8 cellular contexts compared by ENCODE assay signal in the genomic region with DNA sequence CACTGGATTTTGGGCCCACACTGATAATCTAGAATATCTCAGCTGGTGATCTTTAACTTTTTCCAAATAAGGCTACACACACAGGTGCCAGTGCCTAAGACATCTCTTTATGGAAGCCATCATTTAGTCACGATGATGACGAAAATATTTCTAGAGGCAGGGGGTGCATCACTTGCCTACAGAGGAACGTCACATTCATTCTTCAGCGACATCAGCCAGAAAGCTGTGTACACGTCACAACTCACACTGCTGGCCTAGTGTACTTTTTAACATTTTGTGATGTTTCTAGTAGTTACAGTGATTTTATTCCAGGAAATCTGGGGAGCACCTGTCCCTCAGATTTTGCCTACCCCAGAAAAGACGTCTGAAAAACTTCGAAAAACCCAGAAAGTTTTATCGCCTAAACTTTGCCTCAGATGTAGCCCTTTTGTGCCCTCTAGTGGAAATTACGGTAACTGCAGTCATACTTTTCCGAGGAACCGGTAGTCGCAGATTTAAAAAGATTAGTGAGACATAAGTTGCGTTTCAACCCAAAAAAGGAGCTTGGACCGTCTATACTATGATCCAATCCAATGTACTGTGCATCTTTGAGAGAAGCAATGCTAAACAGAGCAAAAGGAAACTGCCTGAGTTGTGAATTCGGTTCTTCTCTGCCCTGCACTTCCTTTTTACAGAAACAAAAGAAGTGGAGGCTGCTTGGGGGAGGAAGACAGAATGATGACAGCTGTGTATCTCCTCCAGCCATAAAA.
DNase-seq lines count a peak whose midpoint lies in the region; ATAC-seq and TF ChIP-seq lines count a peak whose summit lies in the region.

No MANE protein-coding gene starts in this region.

- H3K9me3 ChIP-seq in BE2C: no peaks in the 10 kb centered on the region
- H3K9me3 ChIP-seq in mucosa of rectum (ENCODE audit: control insufficient read depth in 2 of 2, low read length in 2 of 2): no peaks in the 10 kb centered on the region
- no peaks in the 10 kb centered on the region for H3K9me3 ChIP-seq in stomach smooth muscle (ENCODE audit: control insufficient read depth in 2 of 2, low read length in 2 of 2)

- H3K4me3 ChIP-seq in BE2C (ENCODE audit: low read depth, low read length) (peak overlapping the region; percentile 54), epithelial cell of esophagus (ENCODE audit: low read length) (peak overlapping the region; percentile 44), mucosa of rectum (ENCODE audit: low read length in 2 of 2) (peak overlapping the region; percentile 67 to 78), stomach smooth muscle (ENCODE audit: low read length in 2 of 2) (peak overlapping the region; percentile 71 to 78)

- H3K27me3 ChIP-seq in BE2C (no peaks in the 10 kb centered on the region), mucosa of rectum (ENCODE audit: control insufficient read depth in 2 of 2, insufficient read depth in 2 of 2, low read length in 2 of 2) (no peaks in the 10 kb centered on the region), stomach smooth muscle (ENCODE audit: control insufficient read depth in 1 of 2, insufficient read depth in 2 of 2, low read length in 2 of 2) (no peaks in the 10 kb centered on the region)

- H3K4me1 ChIP-seq in BE2C: no peaks in the 10 kb centered on the region
- no peaks in the 10 kb centered on the region for H3K4me1 ChIP-seq in mucosa of rectum (ENCODE audit: control insufficient read depth in 2 of 2, insufficient read depth in 2 of 2, low read length in 2 of 2)
- H3K4me1 ChIP-seq in stomach smooth muscle (ENCODE audit: control insufficient read depth, insufficient read depth, low read length): no peaks in the 10 kb centered on the region

- H3K36me3 ChIP-seq in BE2C (no peaks in the 10 kb centered on the region), mucosa of rectum (ENCODE audit: control insufficient read depth in 2 of 2, insufficient read depth in 2 of 2, low read length in 2 of 2) (no peaks in the 10 kb centered on the region), stomach smooth muscle (ENCODE audit: control insufficient read depth in 2 of 2, insufficient read depth in 2 of 2, low read length in 2 of 2) (no peaks in the 10 kb centered on the region)

- ATAC-seq in GM18517 (IDR thresholded peaks at IDR 0.05; ENCODE audit: unreplicated experiment): peak; percentile 64
- ATAC-seq in HG03108 (IDR thresholded peaks at IDR 0.05; ENCODE audit: unreplicated experiment): peak; percentile 53

- peak; percentile 92 for TF ChIP-seq CTCF in BE2C (IDR thresholded peaks at IDR 0.05; ENCODE audit: low read depth, low read length)
- peak; percentile 87 for TF ChIP-seq CTCF in epithelial cell of esophagus (IDR thresholded peaks at IDR 0.05; ENCODE audit: insufficient read depth, low read depth, low read length, missing control alignments)

- H3K9ac ChIP-seq in mucosa of rectum (ENCODE audit: low read depth in 1 of 2, low read length in 2 of 2): peak overlapping the region in 1 of 2 donors; percentile 70
- H3K9ac ChIP-seq in stomach smooth muscle (ENCODE audit: low read length in 2 of 2): peak overlapping the region; percentile 54 to 73

- H3K27ac ChIP-seq in mucosa of rectum (ENCODE audit: low read depth in 2 of 2, low read length in 2 of 2) (peak overlapping the region; percentile 35 to 58), stomach smooth muscle (ENCODE audit: low read length) (no peak overlapping the region)

- DNase-seq in BE2C (peak; percentile 49), NCI-H345 treated with DMSO at 0.1 percent for 48 hours (lab: John Stamatoyannopoulos, UW; ENCODE audit: unreplicated experiment) (peak; percentile 83), epithelial cell of esophagus (ENCODE audit: low read depth) (peak; percentile 58)
- peak; percentile 35 to 49 for DNase-seq in activated CD4-positive, alpha-beta T cell treated with anti-CD3 and anti-CD28 coated beads, Interleukin-2, amount 50 U/mL, for 4 hours
